Comparison of ENCODE assay signal across 8 cellular contexts in the genomic region with DNA sequence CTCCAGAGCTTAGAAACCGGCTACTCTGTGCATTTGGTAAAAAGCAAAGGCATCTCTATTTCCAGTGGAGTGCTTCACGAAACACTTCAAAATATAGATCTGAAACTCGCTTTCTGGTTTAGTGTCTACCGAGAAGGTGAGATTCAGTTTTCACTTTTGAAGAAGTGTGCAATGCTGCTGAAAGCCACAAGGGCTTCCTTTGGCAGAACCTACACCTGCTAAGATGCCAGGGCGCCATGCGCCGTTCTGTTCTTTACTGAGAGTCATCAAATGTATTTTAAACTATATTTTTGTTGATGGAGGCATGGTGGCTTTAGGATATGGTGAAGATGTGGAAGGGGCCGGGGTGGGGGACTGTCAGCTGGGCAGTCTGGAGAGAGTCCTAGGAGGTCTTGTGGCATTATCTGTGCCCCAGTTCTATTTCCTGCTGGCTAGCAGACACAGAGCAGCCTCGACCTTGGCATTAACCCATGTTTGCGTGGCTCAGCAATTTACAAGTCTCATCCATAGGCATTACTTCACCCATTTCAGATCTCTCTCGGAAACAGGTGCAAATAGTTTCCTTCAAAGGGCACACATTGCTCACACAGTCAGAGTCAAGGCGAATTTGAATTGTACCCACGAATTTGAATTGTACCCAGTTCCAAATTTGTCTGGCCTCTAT. TPM values are rescaled to one million over a fixed set of nuclear protein-coding genes. Genes with fewer than 3 reads are reported as not detected.
DNase-seq lines count a peak whose midpoint lies in the region; ATAC-seq and TF ChIP-seq lines count a peak whose summit lies in the region.

No MANE protein-coding gene starts in this region.

- H3K4me1 ChIP-seq in ovary (ENCODE audit: insufficient read depth): no peaks in the 10 kb centered on the region

- no peak overlapping the region for H3K27ac Mint-ChIP-seq in activated T-helper 17 cell treated with anti-CD3 and anti-CD28 coated beads, Interleukin-2, amount 50 U/mL, for 72 hours
- H3K27ac Mint-ChIP-seq in mesothelial cell of epicardium: no peak overlapping the region

- H3K9me3 Mint-ChIP-seq in activated T-helper 17 cell treated with anti-CD3 and anti-CD28 coated beads, Interleukin-2, amount 50 U/mL, for 72 hours: no peaks in the 10 kb centered on the region
- no peaks in the 10 kb centered on the region for H3K9me3 Mint-ChIP-seq in mesothelial cell of epicardium

- DNase-seq in G401 (ENCODE audit: low spot score) (peak; percentile 60), GM19240 (ENCODE audit: insufficient read length, low spot score) (peak; percentile 62), EL (no peak), mesothelial cell of epicardium (ENCODE audit: low spot score in 2 of 2, unreplicated experiment in 2 of 2) (no peak), ovary (no peak)
- DNase-seq in stimulated activated CD4-positive, alpha-beta T cell treated with anti-CD3 and anti-CD28 coated beads, Interleukin-12 subunit alpha, Interleukin-12 subunit beta, amount 100 ng/mL, for 24 hours (ENCODE audit: low read depth in 2 of 2): peak; percentile 11 to 15

- TF ChIP-seq POLR2A in ovary (IDR thresholded peaks at IDR 0.05): no peak

- in situ Hi-C loops in G401 (cut with HindIII; ENCODE audit: low sequenced_read_pairs): no loop called here

- peak; percentile 89 for ATAC-seq in HG03103 (IDR thresholded peaks at IDR 0.05; ENCODE audit: low read depth, unreplicated experiment)
- peak; percentile 92 for ATAC-seq in activated T-helper 17 cell treated with anti-CD3 and anti-CD28 coated beads, Interleukin-2, amount 50 U/mL, for 72 hours (replicated peaks)

- H3K9me3 ChIP-seq in ovary: no peaks in the 10 kb centered on the region

- H3K27ac ChIP-seq in ovary: no peak overlapping the region

- no peaks in the 10 kb centered on the region for H3K36me3 ChIP-seq in ovary

- 70 to 80% (median 78%) methylated on average over 13 of the region's 13 CpGs for WGBS in ovary, 3 donors

- H3K4me1 Mint-ChIP-seq in activated T-helper 17 cell treated with anti-CD3 and anti-CD28 coated beads, Interleukin-2, amount 50 U/mL, for 72 hours: peaks cover 14% of the 10 kb centered on the region
- peaks cover 11% of the 10 kb centered on the region for H3K4me1 Mint-ChIP-seq in mesothelial cell of epicardium

- intact Hi-C loops in ovary (cut with DNase I): no loop called here

- no peaks in the 10 kb centered on the region for H3K27me3 ChIP-seq in ovary

- H3K36me3 Mint-ChIP-seq in activated T-helper 17 cell treated with anti-CD3 and anti-CD28 coated beads, Interleukin-2, amount 50 U/mL, for 72 hours (ENCODE audit: low read depth): no peaks in the 10 kb centered on the region
- no peaks in the 10 kb centered on the region for H3K36me3 Mint-ChIP-seq in mesothelial cell of epicardium

- peak overlapping the region; percentile 48 for H3K4me3 Mint-ChIP-seq in activated T-helper 17 cell treated with anti-CD3 and anti-CD28 coated beads, Interleukin-2, amount 50 U/mL, for 72 hours
- no peak overlapping the region for H3K4me3 Mint-ChIP-seq in mesothelial cell of epicardium

- no peak overlapping the region for H3K4me3 ChIP-seq in ovary

- TF ChIP-seq EP300 in ovary (IDR thresholded peaks at IDR 0.05): no peak

- TF ChIP-seq CTCF in mesothelial cell of epicardium (IDR thresholded peaks at IDR 0.05; ENCODE audit: unreplicated experiment) (no peak), ovary (IDR thresholded peaks at IDR 0.05) (no peak)

- H3K27me3 Mint-ChIP-seq in activated T-helper 17 cell treated with anti-CD3 and anti-CD28 coated beads, Interleukin-2, amount 50 U/mL, for 72 hours: peaks cover 11% of the 10 kb centered on the region
- H3K27me3 Mint-ChIP-seq in mesothelial cell of epicardium (ENCODE audit: low read depth): peaks cover 27% of the 10 kb centered on the region

RNA-seq across cellular contexts. Expression of a gene that starts 46.7 kb away (rescaled TPM):
- 1.5 and 1.9 TPM in 2 replicates for total RNA-seq in G401 (2014; rRNA removed; shearing (Covaris generic))
- total RNA-seq in activated T-helper 17 cell treated with anti-CD3 and anti-CD28 coated beads, Interleukin-2, amount 50 U/mL, for 72 hours: not detected
- total RNA-seq in mesothelial cell of epicardium: 0.72 to 0.93 TPM (median 0.83 TPM) in 3 replicates
- under 1 TPM in 3 of 7 donors, not detected in 4; 0.11 to 0.30 (median 0.15) TPM for total RNA-seq in ovary
- under 1 TPM in 1 of 2 donors, not detected in 1; 0.13 TPM for polyA plus RNA-seq in ovary

RNA-seq across cellular contexts. Expression of a gene that starts 52.4 kb away (rescaled TPM):
- 378 and 429 TPM in 2 replicates for total RNA-seq in G401 (2014; rRNA removed; shearing (Covaris generic))
- 100 to 1,000 TPM; 129 to 206 TPM for total RNA-seq in activated T-helper 17 cell treated with anti-CD3 and anti-CD28 coated beads, Interleukin-2, amount 50 U/mL, for 72 hours
- total RNA-seq in mesothelial cell of epicardium (201 to 210 TPM (median 208 TPM) in 3 replicates), ovary (100 to 1,000 TPM in 4 of 7 donors, 10 to 100 TPM in 3; 60.6 to 166 (median 109) TPM)
- 100 to 1,000 TPM; 102 to 220 TPM for polyA plus RNA-seq in ovary

Comparison
In these comparisons a context has a peak if more than half of its experiments do, and no peak if none do; other contexts are left out.
1. DNase-seq: peak in G401 (single experiment), GM19240 (single experiment) and stimulated activated CD4-positive, alpha-beta T cell treated with anti-CD3 and anti-CD28 coated beads, Interleukin-12 subunit alpha, Interleukin-12 subunit beta, amount 100 ng/mL, for 24 hours (2 of 2); none in EL (single experiment), mesothelial cell of epicardium (0 of 2) and ovary (0 of 5).